In the genomic region with DNA sequence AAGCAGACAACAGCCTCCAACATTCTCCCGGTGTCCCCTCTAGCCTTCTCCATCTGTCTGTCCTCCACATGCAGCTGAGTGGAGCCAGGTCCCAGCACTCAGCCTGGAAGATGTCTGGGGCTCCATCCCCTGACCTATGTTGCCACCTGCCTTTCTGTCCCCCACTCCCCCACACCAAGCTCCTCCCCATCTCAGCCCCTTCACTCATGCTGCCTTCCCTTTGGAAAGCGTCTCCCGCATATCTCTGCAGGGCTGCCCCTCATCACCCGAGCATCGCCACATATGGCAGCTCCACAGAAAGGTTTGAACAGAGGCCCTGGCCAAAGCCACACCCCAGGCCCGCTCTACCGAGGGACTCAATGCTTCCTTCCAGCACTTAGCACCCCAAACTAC, we compare ENCODE assay signal across 12 cellular contexts. TPM values are rescaled to one million over a fixed set of nuclear protein-coding genes. Genes with fewer than 3 reads are reported as not detected.
DNase-seq lines count a peak whose midpoint lies in the region; ATAC-seq, FAIRE-seq and TF ChIP-seq lines count a peak whose summit lies in the region.
"Had no signal": no experiment of that assay in that cellular context is flagged by ENCODE, and none has a peak within 500 bp of the region (broad histone marks: within the 10 kb centered on the region; RNA-seq: fewer than 3 reads in every experiment).

No MANE protein-coding gene starts in this region.

- no peak overlapping the region for H4K5ac ChIP-seq in H9 (ENCODE audit: insufficient read length, low read depth, low read length)

- H3K9ac ChIP-seq in H9 (ENCODE audit: extremely low read depth, insufficient read length, low read length): no peak overlapping the region

- H3K27ac Mint-ChIP-seq in H9: peak overlapping the region in 2 of 3 experiments; percentile 50 to 56; a peak in 3 of 7 replicates
- H3K27ac Mint-ChIP-seq in activated T-cell treated with anti-CD3 and anti-CD28 coated beads, Interleukin-2, amount 50 U/mL, for 72 hours: peak overlapping the region; percentile 59
- peak overlapping the region; percentile 86 for H3K27ac Mint-ChIP-seq in stimulated activated naive B cell treated with anti-CD40 and anti-IgM and Interleukin-4, amounts not matched to agents 10 μg/mL and 1 μg/mL and 100 μg/mL, for 72 hours

- H2AK5ac ChIP-seq in H9 (ENCODE audit: insufficient read length, low read length): no peak overlapping the region

- ATAC-seq in activated T-cell treated with anti-CD3 and anti-CD28 coated beads, Interleukin-2, amount 50 U/mL, for 72 hours (replicated peaks in 1 of 2): no peak
- ATAC-seq in left lung: no peak
- ATAC-seq in stimulated activated naive B cell treated with anti-CD40 and anti-IgM and Interleukin-4, amounts not matched to agents 10 μg/mL and 1 μg/mL and 100 μg/mL, for 72 hours (replicated peaks): no peak
- no peak for ATAC-seq in HG03159 (IDR thresholded peaks at IDR 0.05; ENCODE audit: unreplicated experiment)

- H2AFZ ChIP-seq in H9 (ENCODE audit: low read length): no peak overlapping the region

- H3K4me2 ChIP-seq in H9 (ENCODE audit: insufficient read depth, insufficient read length, low read length): no peak overlapping the region

- no peak overlapping the region for H2BK5ac ChIP-seq in H9 (ENCODE audit: insufficient read length, low read length)

- H3K9me3 Mint-ChIP-seq in H9: no peaks in the 10 kb centered on the region
- peaks cover 0 to 2% of the 10 kb centered on the region in 2 donors for H3K9me3 Mint-ChIP-seq in activated T-cell treated with anti-CD3 and anti-CD28 coated beads, Interleukin-2, amount 50 U/mL, for 72 hours
- peaks cover 5 to 11% of the 10 kb centered on the region in 2 donors for H3K9me3 Mint-ChIP-seq in stimulated activated naive B cell treated with anti-CD40 and anti-IgM and Interleukin-4, amounts not matched to agents 10 μg/mL and 1 μg/mL and 100 μg/mL, for 72 hours

- TF ChIP-seq CTCF in H9 (conservative IDR thresholded peaks at IDR 0.05): no peak
- no peak for TF ChIP-seq CTCF in left lung (IDR thresholded peaks at IDR 0.05)

- no peak overlapping the region for H3K23ac ChIP-seq in H9 (ENCODE audit: insufficient read length, low read depth, low read length)

- peak; percentile 22 for DNase-seq in H9
- DNase-seq in activated T-cell treated with anti-CD3 and anti-CD28 coated beads, Interleukin-2, amount 50 U/mL, for 72 hours: no peak
- DNase-seq in left lung: peak in 1 of 2 donors; percentile 28
- DNase-seq in stimulated activated naive B cell treated with anti-CD40 and anti-IgM and Interleukin-4, amounts not matched to agents 10 μg/mL and 1 μg/mL and 100 μg/mL, for 72 hours: no peak
- no peak for DNase-seq in 8988T
- DNase-seq in frontal cortex (ENCODE audit: low spot score in 2 of 2): no peak
- DNase-seq in NCI-H1694 treated with DMSO at 0.1 percent for 48 hours (lab: John Stamatoyannopoulos, UW): no peak
- DNase-seq: DMS53, NCI-H748 treated with DMSO at 0.1 percent for 48 hours, small intestine had no signal

- H3K4me1 ChIP-seq in H9 (ENCODE audit: insufficient read depth, low read length): peaks cover 4% of the 10 kb centered on the region; the same call in 1 of the 2 replicates
- peaks cover 22 to 80% of the 10 kb centered on the region in 2 donors for H3K4me1 ChIP-seq in left lung

- H3K9me3 ChIP-seq in H9 (ENCODE audit: control insufficient read depth, low read depth, low read length) (no peaks in the 10 kb centered on the region), left lung (no peaks in the 10 kb centered on the region)

- H3K14ac ChIP-seq in H9 (ENCODE audit: insufficient read depth, low read length): no peak overlapping the region

- no peak overlapping the region for H2BK15ac ChIP-seq in H9 (ENCODE audit: low read depth, low read length)

- H2BK20ac ChIP-seq in H9 (ENCODE audit: low read depth, low read length, poor library complexity, severe bottlenecking): no peak overlapping the region

- H3K36me3 ChIP-seq in left lung: no peaks in the 10 kb centered on the region

- no peak overlapping the region for H2BK120ac ChIP-seq in H9 (ENCODE audit: low read depth, low read length, poor library complexity, severe bottlenecking)

- no peaks in the 10 kb centered on the region for H3K27me3 ChIP-seq in H9 (ENCODE audit: insufficient read depth, low read length)
- H3K27me3 ChIP-seq in left lung: no peaks in the 10 kb centered on the region

- H3K18ac ChIP-seq in H9 (ENCODE audit: insufficient read length, low read depth, low read length): no peak overlapping the region

- H3K27me3 Mint-ChIP-seq in H9 (ENCODE audit: low read depth): no peaks in the 10 kb centered on the region
- H3K27me3 Mint-ChIP-seq in activated T-cell treated with anti-CD3 and anti-CD28 coated beads, Interleukin-2, amount 50 U/mL, for 72 hours (ENCODE audit: low read depth): no peaks in the 10 kb centered on the region
- H3K27me3 Mint-ChIP-seq in stimulated activated naive B cell treated with anti-CD40 and anti-IgM and Interleukin-4, amounts not matched to agents 10 μg/mL and 1 μg/mL and 100 μg/mL, for 72 hours: no peaks in the 10 kb centered on the region

- H4K20me1 ChIP-seq in H9 (ENCODE audit: control insufficient read depth, insufficient read depth, insufficient read length): no peaks in the 10 kb centered on the region

- no peaks in the 10 kb centered on the region for H3K79me2 ChIP-seq in H9 (ENCODE audit: insufficient read depth, low read length)

- no peak overlapping the region for H3K27ac ChIP-seq in H9 (ENCODE audit: insufficient read length, low read depth, low read length)
- peak overlapping the region; percentile 41 to 89 for H3K27ac ChIP-seq in left lung

- H3K36me3 Mint-ChIP-seq in H9 (ENCODE audit: insufficient read depth in 1 of 3, low read depth in 3 of 3): no peaks in the 10 kb centered on the region
- H3K36me3 Mint-ChIP-seq in activated T-cell treated with anti-CD3 and anti-CD28 coated beads, Interleukin-2, amount 50 U/mL, for 72 hours (ENCODE audit: insufficient read depth in 2 of 2): peaks cover 7 to 29% of the 10 kb centered on the region in 2 donors
- H3K36me3 Mint-ChIP-seq in stimulated activated naive B cell treated with anti-CD40 and anti-IgM and Interleukin-4, amounts not matched to agents 10 μg/mL and 1 μg/mL and 100 μg/mL, for 72 hours: peaks cover 32 to 56% of the 10 kb centered on the region in 2 donors

- H3K4me3 Mint-ChIP-seq in H9: no peak overlapping the region
- peak overlapping the region; percentile 43 to 75 for H3K4me3 Mint-ChIP-seq in activated T-cell treated with anti-CD3 and anti-CD28 coated beads, Interleukin-2, amount 50 U/mL, for 72 hours
- H3K4me3 Mint-ChIP-seq in stimulated activated naive B cell treated with anti-CD40 and anti-IgM and Interleukin-4, amounts not matched to agents 10 μg/mL and 1 μg/mL and 100 μg/mL, for 72 hours: peak overlapping the region; percentile 52 to 68

- no CpG with 5 or more reads among the region's 7 CpGs for WGBS in H9 (ENCODE audit: extremely low coverage, insufficient read length, low lambda C conversion rate)

- H2BK12ac ChIP-seq in H9 (ENCODE audit: insufficient read length, low read depth, low read length): no peak overlapping the region

- H3K4ac ChIP-seq in H9 (ENCODE audit: low read depth, low read length): no peak overlapping the region

- H3K23me2 ChIP-seq in H9 (ENCODE audit: insufficient read length, low read depth, low read length, poor library complexity, severe bottlenecking): no peaks in the 10 kb centered on the region

- FAIRE-seq in frontal cortex (lab: Jason Lieb, UNC): no peak
- FAIRE-seq: GM18507, small intestine had no signal

- H3T11ph ChIP-seq in H9 (ENCODE audit: low read length): no peak overlapping the region

- intact Hi-C loops in left lung (cut with DNase I): loop anchor here in 1 of 2 donors (10.0 kb wide), 1 partner anchor 70 kb away; a partner anchor contains a TSS

- no peak overlapping the region for H4K91ac ChIP-seq in H9 (ENCODE audit: insufficient read length, low read depth, low read length)

- H3K79me1 ChIP-seq in H9 (ENCODE audit: insufficient read depth, low read depth, low read length, poor library complexity, severe bottlenecking): no peaks in the 10 kb centered on the region

- H3K56ac ChIP-seq in H9 (ENCODE audit: insufficient read length, low read depth, low read length): no peak overlapping the region

- H3K4me3 ChIP-seq in left lung: no peak overlapping the region

- peaks cover 11 to 15% of the 10 kb centered on the region in 2 experiments for H3K4me1 Mint-ChIP-seq in H9
- H3K4me1 Mint-ChIP-seq in activated T-cell treated with anti-CD3 and anti-CD28 coated beads, Interleukin-2, amount 50 U/mL, for 72 hours (ENCODE audit: low read depth): peaks cover 88% of the 10 kb centered on the region
- peaks cover 51 to 80% of the 10 kb centered on the region in 2 donors for H3K4me1 Mint-ChIP-seq in stimulated activated naive B cell treated with anti-CD40 and anti-IgM and Interleukin-4, amounts not matched to agents 10 μg/mL and 1 μg/mL and 100 μg/mL, for 72 hours

- H4K8ac ChIP-seq in H9 (replicated peaks; ENCODE audit: insufficient read length, low read depth, low read length): no peak overlapping the region

RNA-seq across cellular contexts. Expression of a gene that starts 24.2 kb away (rescaled TPM):
- total RNA-seq in H9 (2021) (19.3 and 25.3 TPM in 2 replicates), left lung (10 to 100 TPM; 48.6 to 52.7 TPM), frontal cortex (35.1 TPM)
- total RNA-seq in activated T-cell treated with anti-CD3 and anti-CD28 coated beads, Interleukin-2, amount 50 U/mL, for 72 hours: 100 to 1,000 TPM; 119 to 165 TPM

RNA-seq across cellular contexts. Expression of a gene that starts 41.0 kb away (rescaled TPM):
- 15.2 and 15.5 TPM in 2 replicates for total RNA-seq in H9 (2021)
- 10 to 100 TPM; 12.8 to 16.2 TPM for total RNA-seq in activated T-cell treated with anti-CD3 and anti-CD28 coated beads, Interleukin-2, amount 50 U/mL, for 72 hours
- 1 to 10 TPM; 5.2 to 7.6 TPM for total RNA-seq in left lung
- 3.3 TPM for total RNA-seq in frontal cortex

Comparison
In these comparisons a context has a peak if more than half of its experiments do, and no peak if none do; other contexts are left out.
1. H3K4me3 Mint-ChIP-seq: peak in activated T-cell treated with anti-CD3 and anti-CD28 coated beads, Interleukin-2, amount 50 U/mL, for 72 hours (2 of 2) and stimulated activated naive B cell treated with anti-CD40 and anti-IgM and Interleukin-4, amounts not matched to agents 10 μg/mL and 1 μg/mL and 100 μg/mL, for 72 hours (2 of 2); none in H9 (0 of 2).
2. Peak in every context shown above with its lines, with median percentiles within 50 percentile points of each other: H3K27ac Mint-ChIP-seq.